ENCODE assay signal across 33 cellular contexts in the genomic region with DNA sequence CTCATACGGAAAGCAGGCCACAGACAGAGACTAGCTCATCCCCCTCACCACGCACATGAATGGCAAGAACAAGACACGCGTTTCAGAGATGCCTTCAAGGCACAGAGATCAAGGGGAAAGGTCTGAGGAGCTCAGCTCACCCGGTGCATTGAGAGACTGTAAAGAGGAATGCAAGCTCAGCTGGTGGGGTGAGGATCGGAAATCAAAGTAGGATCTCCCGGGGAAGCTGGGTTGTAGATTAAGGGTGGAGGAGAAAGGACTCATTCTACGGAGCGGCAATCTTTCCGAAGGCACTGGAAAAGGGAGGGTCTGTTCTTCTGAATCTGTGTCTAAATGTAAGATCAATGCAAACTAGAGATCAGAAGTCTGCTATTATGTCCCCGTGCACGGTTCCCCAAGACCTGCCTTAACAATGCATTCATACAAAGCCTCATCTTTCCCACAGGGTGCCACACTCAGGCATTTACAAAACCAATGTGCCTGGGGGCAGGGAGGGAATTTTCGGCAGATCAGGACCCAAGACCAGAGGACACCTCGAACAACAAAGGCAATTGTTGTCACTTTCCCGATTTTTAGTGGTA. TPM values are rescaled to one million over a fixed set of nuclear protein-coding genes. Genes with fewer than 3 reads are reported as not detected.
A peak's percentile ranks its signal among the peaks of the same experiment; 100 is the strongest.
DNase-seq lines count a peak whose midpoint lies in the region; ATAC-seq, FAIRE-seq and TF ChIP-seq lines count a peak whose summit lies in the region.
"Had no signal": no experiment of that assay in that cellular context is flagged by ENCODE, and none has a peak within 500 bp of the region (broad histone marks: within the 10 kb centered on the region; RNA-seq: fewer than 3 reads in every experiment).

No MANE protein-coding gene starts in this region.

- no peak overlapping the region for H3K14ac ChIP-seq in H1 (ENCODE audit: insufficient read length)

- no peak for TF ChIP-seq POLR2A in HepG2 (IDR thresholded peaks at IDR 0.05; ENCODE audit: insufficient read depth in 1 of 2, low read depth in 2 of 2, low read length in 2 of 2)
- no peak for TF ChIP-seq POLR2A in right lobe of liver (IDR thresholded peaks at IDR 0.05)
- no peak for TF ChIP-seq POLR2A in H1 (IDR thresholded peaks at IDR 0.05; ENCODE audit: control extremely low read depth in 1 of 2, low read depth in 2 of 2, low read length in 2 of 2)

- H3K4me2 ChIP-seq in HepG2 (ENCODE audit: low read depth, low read length) (peak overlapping the region; percentile 51), H1 (ENCODE audit: insufficient read depth in 1 of 2, low read depth in 2 of 2, low read length in 2 of 2) (peak overlapping the region; percentile 59 to 66)

- H3K4me1 ChIP-seq in HepG2 (ENCODE audit: insufficient read depth, low read length) (no peaks in the 10 kb centered on the region), right lobe of liver (no peaks in the 10 kb centered on the region), H1 (replicated peaks in 1 of 4; ENCODE audit: control insufficient read depth in 3 of 4, insufficient read depth in 4 of 4, low read length in 3 of 4) (peaks cover 2 to 13% (median 9%) of the 10 kb centered on the region in 4 experiments; a peak in 4 of 7 replicates), heart right ventricle (no peaks in the 10 kb centered on the region)
- H3K4me1 ChIP-seq: left lung had no signal

- H3K36me3 ChIP-seq in HepG2 (replicated peaks in 1 of 2; ENCODE audit: control insufficient read depth in 1 of 2, insufficient read depth in 2 of 2, low read length in 2 of 2): no peaks in the 10 kb centered on the region
- H3K36me3 ChIP-seq in right lobe of liver: no peaks in the 10 kb centered on the region
- H3K36me3 ChIP-seq in H1 (ENCODE audit: control insufficient read depth in 2 of 4, insufficient read depth in 4 of 4, low read length in 3 of 4): no peaks in the 10 kb centered on the region
- H3K36me3 ChIP-seq in heart right ventricle: no peaks in the 10 kb centered on the region
- H3K36me3 ChIP-seq: left lung, sigmoid colon had no signal

- peaks cover 0 to 13% of the 10 kb centered on the region in 2 experiments; a peak in 1 of 5 replicates for H3K27me3 ChIP-seq in HepG2 (ENCODE audit: control insufficient read depth in 1 of 2, insufficient read depth in 2 of 2, low read length in 2 of 2)
- H3K27me3 ChIP-seq in right lobe of liver: no peaks in the 10 kb centered on the region
- no peaks in the 10 kb centered on the region for H3K27me3 ChIP-seq in H1 (replicated peaks in 1 of 4; ENCODE audit: control insufficient read depth in 3 of 4, extremely low read depth in 1 of 4, insufficient read depth in 3 of 4, low read length in 3 of 4)
- no peaks in the 10 kb centered on the region for H3K27me3 ChIP-seq in heart right ventricle
- H3K27me3 ChIP-seq: left lung, sigmoid colon had no signal

- H3K79me1 ChIP-seq in H1 (ENCODE audit: low read depth, low read length): no peaks in the 10 kb centered on the region

- peak overlapping the region; percentile 82 for H2BK20ac ChIP-seq in H1 (ENCODE audit: low read length)

- in situ Hi-C loops in HepG2 (cut with HindIII; ENCODE audit: extremely low pct_ligation_motif_present, low pct_unique_long_range_greater_than_20kb): no loop called here

- FAIRE-seq in HepG2 (lab: Jason Lieb, UNC) (no peak), H1 (lab: Jason Lieb, UNC) (peak; percentile 36), D721Med (lab: Jason Lieb, UNC) (no peak)
- FAIRE-seq: bronchial epithelial cell, endothelial cell of umbilical vein, G401.6, GM18507 had no signal

- no peak overlapping the region for H3K56ac ChIP-seq in H1 (replicated peaks; ENCODE audit: insufficient read length, low read depth, low read length)

- H3K18ac ChIP-seq in H1 (ENCODE audit: extremely low read depth, low read length): peak overlapping the region; percentile 95; the same call in 1 of the 2 replicates

- H3K4me3 ChIP-seq in HepG2 (replicated peaks in 1 of 3; ENCODE audit: insufficient read depth in 1 of 3, low read depth in 2 of 3, low read length in 3 of 3) (no peak overlapping the region), right lobe of liver (no peak overlapping the region), H1 (ENCODE audit: extremely low read depth in 1 of 4, insufficient read depth in 2 of 4, low read depth in 3 of 4, low read length in 4 of 4) (peak overlapping the region in 2 of 4 experiments; percentile 9 to 31; a peak in 3 of 8 replicates), heart right ventricle (no peak overlapping the region)
- H3K4me3 ChIP-seq: GM23248, left lung, SK-N-MC had no signal

- H4K5ac ChIP-seq in H1 (ENCODE audit: insufficient read length, low read depth, low read length): no peak overlapping the region

- peak overlapping the region; percentile 75 for H3K4ac ChIP-seq in H1 (replicated peaks; ENCODE audit: insufficient read length, low read depth, low read length)

- H3K23me2 ChIP-seq in H1 (ENCODE audit: low read depth, low read length): no peaks in the 10 kb centered on the region

- H2AK5ac ChIP-seq in H1 (ENCODE audit: low read depth, low read length): no peak overlapping the region

- DNase-seq in HepG2 (ENCODE audit: low spot score) (no peak), right lobe of liver (no peak), H1 (ENCODE audit: low read depth in 1 of 2, low spot score in 2 of 2) (no peak), medulla oblongata (ENCODE audit: extremely low spot score) (peak; percentile 54), D721Med (ENCODE audit: insufficient read length, low spot score) (no peak), AG08396 (ENCODE audit: low spot score) (no peak), heart right ventricle (no peak)
- DNase-seq: activated CD4-positive, alpha-beta T cell treated with anti-CD3 and anti-CD28 coated beads for 4 hours; activated CD8-positive, alpha-beta memory T cell treated with anti-CD3 and anti-CD28 coated beads for 24 hours; activated gamma-delta T cell treated with Interleukin-2 at 50 U/mL for 16 hours; activated T-cell treated with anti-CD3 and anti-CD28 coated beads, Interleukin-2, amount 50 U/mL, for 1 hour; CD4-positive, alpha-beta memory T cell; cortex of kidney; DMS153; glutamatergic neuron; immature natural killer cell; left lung; NCI-H1048; NCI-H1694 treated with DMSO at 0.1 percent for 48 hours; NCI-H526; RPMI8226; stimulated activated naive CD8-positive, alpha-beta T cell treated with anti-CD3 and anti-CD28 coated beads, Interleukin-15, amount 100 ng/mL, for 72 hours; T-helper 17 cell; trophoblast cell had no signal

- TF ChIP-seq RAD21 in HepG2 (CRISPR knock-in tag; IDR thresholded peaks at IDR 0.05) (no peak), H1 (IDR thresholded peaks at IDR 0.05 in 1 of 2, conservative IDR thresholded peaks at IDR 0.05 in 1 of 2; ENCODE audit: low read depth in 2 of 2, low read length in 2 of 2) (no peak)

- H4K8ac ChIP-seq in H1 (ENCODE audit: extremely low read depth, insufficient read depth, low read length): no peak overlapping the region

- no peaks in the 10 kb centered on the region for H3K79me2 ChIP-seq in HepG2 (ENCODE audit: insufficient read depth, low read length)
- no peaks in the 10 kb centered on the region for H3K79me2 ChIP-seq in H1 (ENCODE audit: control insufficient read depth in 1 of 2, insufficient read depth in 2 of 2, low read length in 2 of 2)

- peak overlapping the region; percentile 10; the same call in 1 of the 2 replicates for H2BK15ac ChIP-seq in H1 (ENCODE audit: low read length)

- TF ChIP-seq CTCF in HepG2 (CRISPR knock-in tag; IDR thresholded peaks at IDR 0.05): no peak
- no peak for TF ChIP-seq CTCF in right lobe of liver (IDR thresholded peaks at IDR 0.05)
- TF ChIP-seq CTCF in H1 (IDR thresholded peaks at IDR 0.05; ENCODE audit: control extremely low read depth in 1 of 3, insufficient read depth in 1 of 3, low read depth in 1 of 3, low read length in 3 of 3): no peak
- no peak for TF ChIP-seq CTCF in D721Med (IDR thresholded peaks at IDR 0.05; ENCODE audit: insufficient read depth, missing control alignments)
- TF ChIP-seq CTCF in heart right ventricle (IDR thresholded peaks at IDR 0.05): no peak

- POLR2A ChIA-PET in HepG2 (lab: Yijun Ruan, JAX) (no interaction called here), H1 (lab: Charles Lee; ENCODE audit: partially characterized antibody) (no interaction called here)

- no peaks in the 10 kb centered on the region for H3K9me3 ChIP-seq in HepG2 (ENCODE audit: low read length)
- no peaks in the 10 kb centered on the region for H3K9me3 ChIP-seq in right lobe of liver
- H3K9me3 ChIP-seq in H1 (ENCODE audit: insufficient read depth in 2 of 2, low read depth in 1 of 2, low read length in 1 of 2): no peaks in the 10 kb centered on the region
- H3K9me3 ChIP-seq in heart right ventricle: no peaks in the 10 kb centered on the region
- H3K9me3 ChIP-seq: left lung, sigmoid colon had no signal

- H4K91ac ChIP-seq in H1 (replicated peaks; ENCODE audit: insufficient read length, low read length): peak overlapping the region; percentile 71

- no peak overlapping the region for H3K27ac ChIP-seq in HepG2 (ENCODE audit: extremely low read length, insufficient read depth, low read length)
- H3K27ac ChIP-seq in right lobe of liver: no peak overlapping the region
- no peak overlapping the region for H3K27ac ChIP-seq in H1 (ENCODE audit: low read depth, low read length)
- H3K27ac ChIP-seq in heart right ventricle: no peak overlapping the region
- H3K27ac ChIP-seq: 22Rv1, GM23248, left lung, SK-N-MC had no signal

- peak overlapping the region; percentile 80 for H2BK120ac ChIP-seq in H1 (replicated peaks; ENCODE audit: low read depth, low read length)

- H2BK5ac ChIP-seq in H1 (ENCODE audit: low read depth, low read length): peak overlapping the region; percentile 46; the same call in 1 of the 2 replicates

- H3K9ac ChIP-seq in HepG2 (ENCODE audit: insufficient read depth, low read depth, low read length) (no peak overlapping the region), H1 (replicated peaks in 1 of 4; ENCODE audit: extremely low read depth in 1 of 4, low read depth in 3 of 4, low read length in 3 of 4) (no peak overlapping the region)
- H3K9ac ChIP-seq: GM23248 had no signal

- peak overlapping the region; percentile 36 for H2AFZ ChIP-seq in HepG2 (ENCODE audit: low read length)
- peak overlapping the region; percentile 84 for H2AFZ ChIP-seq in H1 (ENCODE audit: low read length)

- CTCF ChIA-PET in HepG2 (lab: Yijun Ruan, JAX; ENCODE audit: low intra/inter-chr PET ratio, low total read pairs) (no interaction called here), H1 (lab: Charles Lee; ENCODE audit: partially characterized antibody) (interaction anchor here (0.6 to 1.2 kb wide), 2 partner anchors 18 to 406 kb away, joined by 3 read pairs; no protein-coding TSS in a partner anchor)

- TF ChIP-seq EP300 in HepG2 (IDR thresholded peaks at IDR 0.05; ENCODE audit: low read depth in 2 of 2, low read length in 2 of 2) (no peak), HepG2 (CRISPR knock-in tag; IDR thresholded peaks at IDR 0.05; ENCODE audit: borderline replicate concordance) (no peak), H1 (IDR thresholded peaks at IDR 0.05; ENCODE audit: borderline replicate concordance in 1 of 2, low read depth in 2 of 2, low read length in 2 of 2) (no peak)

- BruUV-seq in HepG2 (replicated peaks; lab: Mats Ljungman, UMichigan): no TSS peak

- H3K23ac ChIP-seq in H1 (ENCODE audit: insufficient read length): no peak overlapping the region

- no peaks in the 10 kb centered on the region for H4K20me1 ChIP-seq in HepG2 (ENCODE audit: insufficient read depth, low read length)
- H4K20me1 ChIP-seq in H1 (replicated peaks in 1 of 2; ENCODE audit: control insufficient read depth in 1 of 2, insufficient read depth in 2 of 2, low read length in 2 of 2): no peaks in the 10 kb centered on the region

- WGBS in HepG2 (ENCODE audit: low lambda C conversion rate): 32% methylated on average over 15 of the region's 15 CpGs
- WGBS in right lobe of liver (ENCODE audit: insufficient coverage, low coverage, low lambda C conversion rate, missing lambda C conversion rate): 63% methylated on average over 15 of the region's 15 CpGs
- 37% methylated on average over 15 of the region's 15 CpGs; no CpG with 5 or more reads in 1 of the 2 experiments for WGBS in H1 (ENCODE audit: extremely low coverage in 1 of 2, insufficient coverage in 1 of 2, insufficient read length in 1 of 2, insufficient replicate concordance in 2 of 2, low coverage in 1 of 2, low lambda C conversion rate in 2 of 2, missing lambda C conversion rate in 1 of 2), 2 experiments
- 70 to 71% methylated on average over 15 of the region's 15 CpGs for WGBS in heart right ventricle, 2 donors

- intact Hi-C loops in HepG2 (cut with micrococcal nuclease; ENCODE audit: unreplicated experiment): no loop called here
- intact Hi-C loops in right lobe of liver (cut with DNase I): no loop called here
- intact Hi-C loops in heart right ventricle (cut with DNase I): no loop called here

- ATAC-seq in HepG2: no peak
- ATAC-seq in right lobe of liver: no peak
- no peak for ATAC-seq in HG02870 (IDR thresholded peaks at IDR 0.05; ENCODE audit: unreplicated experiment)
- no peak for ATAC-seq in heart right ventricle
- ATAC-seq: left lung; stimulated activated naive CD8-positive, alpha-beta T cell treated with anti-CD3 and anti-CD28 coated beads, Interleukin-15, amount 100 ng/mL, for 72 hours; T-helper 17 cell had no signal

- peak overlapping the region; percentile 86 for H2BK12ac ChIP-seq in H1 (ENCODE audit: low read depth, low read length)

RNA-seq across cellular contexts. Expression of gene PYGL, which starts 41.6 kb away (rescaled TPM):
- 110 and 138 TPM in 2 replicates for total RNA-seq in HepG2 (2016; rRNA removed; fragmentation: Illumina TruSeq; extraction: Trizol)
- 24.2 and 25.1 TPM in 2 replicates for total RNA-seq in HepG2 (2016; cell fraction: cytosol; rRNA removed; fragmentation: Illumina TruSeq; extraction: Trizol; ENCODE audit: low read depth)
- total RNA-seq in HepG2 (2016; cell fraction: insoluble cytoplasmic fraction; rRNA removed; fragmentation: Illumina TruSeq; extraction: Trizol): 104 and 122 TPM in 2 replicates
- total RNA-seq in HepG2 (2016; cell fraction: membrane; rRNA removed; fragmentation: Illumina TruSeq; extraction: Trizol): 42.2 and 48.9 TPM in 2 replicates
- 69.1 and 77.8 TPM in 2 replicates for total RNA-seq in HepG2 (2016; cell fraction: nucleus; rRNA removed; fragmentation: Illumina TruSeq; extraction: Trizol)
- 93.4 and 98.4 TPM in 2 replicates for polyA plus RNA-seq in HepG2 (2011; rRNA removed)
- 56.3 and 63.7 TPM in 2 replicates for polyA plus RNA-seq in HepG2 (2011; cell fraction: cytosol; rRNA removed)
- 149 and 157 TPM in 2 replicates for polyA plus RNA-seq in HepG2 (2011; cell fraction: nucleus; rRNA removed)
- polyA plus RNA-seq in HepG2 (2012): 83.7 and 96.3 TPM in 2 replicates
- 8.8 and 10.5 TPM in 2 replicates for polyA plus RNA-seq in HepG2 (2016; cell fraction: cytosol; fragmentation: Illumina TruSeq; extraction: Trizol; ENCODE audit: low read depth)
- 95.4 and 102 TPM in 2 replicates for polyA plus RNA-seq in HepG2 (2016; cell fraction: insoluble cytoplasmic fraction; fragmentation: Illumina TruSeq; extraction: Trizol; ENCODE audit: low read depth)
- polyA plus RNA-seq in HepG2 (2016; cell fraction: membrane; fragmentation: Illumina TruSeq; extraction: Trizol; ENCODE audit: low read depth): 16.6 and 19.8 TPM in 2 replicates
- 103 and 119 TPM in 2 replicates for polyA plus RNA-seq in HepG2 (2016; cell fraction: nucleus; fragmentation: Illumina TruSeq; extraction: Trizol; ENCODE audit: insufficient read depth, low read depth)
- 42.1 and 79.4 TPM in 2 replicates for polyA minus RNA-seq in HepG2 (2011; rRNA and poly(A)+ RNA removed; ENCODE audit: low replicate concordance)
- 85.3 and 93.5 TPM in 2 replicates for polyA minus RNA-seq in HepG2 (2011; cell fraction: cytosol; rRNA and poly(A)+ RNA removed)
- polyA minus RNA-seq in HepG2 (2011; cell fraction: nucleus; rRNA and poly(A)+ RNA removed): 147 and 159 TPM in 2 replicates
- 100 to 1,000 TPM in 3 of 6 experiments, 10 to 100 TPM in 3; 80.1 to 130 (median 107) TPM for total RNA-seq in right lobe of liver
- total RNA-seq in H1 (2021; fragmentation: NEBNext Ultra II Directional; extraction: Animal tissue kit (Norgen Biotek cat#: 25700)): 46.6 and 50.5 TPM in 2 replicates
- 26.1 and 26.7 TPM in 2 replicates for polyA plus RNA-seq in H1 (2011; rRNA removed)
- polyA plus RNA-seq in H1 (2011; cell fraction: cytosol; rRNA removed): 33.1 TPM
- 30.8 TPM for polyA plus RNA-seq in H1 (2011; cell fraction: nucleus; rRNA removed)
- polyA plus RNA-seq in H1 (2012, experiment 1 of 2): 37.3 to 42.5 TPM (median 41.9 TPM) in 4 replicates
- 6.0 TPM for polyA plus RNA-seq in H1 (2012, experiment 2 of 2)
- 47.6 TPM for polyA plus RNA-seq in H1 (2013, experiment 1 of 2)
- 46.0 TPM for polyA plus RNA-seq in H1 (2013, experiment 2 of 2)
- polyA minus RNA-seq in H1 (2011; rRNA and poly(A)+ RNA removed): 27.4 and 33.6 TPM in 2 replicates
- polyA minus RNA-seq in H1 (2011; cell fraction: cytosol; rRNA and poly(A)+ RNA removed): 27.2 TPM
- polyA minus RNA-seq in H1 (2011; cell fraction: nucleus; rRNA and poly(A)+ RNA removed): 23.3 TPM
- 10 to 100 TPM in 2 of 10 donors, 1 to 10 TPM in 8; 2.9 to 18.6 (median 5.3) TPM for total RNA-seq in heart right ventricle
- 1 to 10 TPM; 5.1 to 6.4 TPM for polyA plus RNA-seq in heart right ventricle
- polyA plus RNA-seq: CD4-positive, alpha-beta memory T cell had no signal

Comparison
In these comparisons a context has a peak if more than half of its experiments do, and no peak if none do; other contexts are left out.
1. Of the 41 proteins assayed by ChIP-seq in both HepG2 and H1: peak only in HepG2: none; only in H1: MAX; in both: none; in neither: 39; mixed calls (peak in some experiments, not most) for 1.